In the genomic region with DNA sequence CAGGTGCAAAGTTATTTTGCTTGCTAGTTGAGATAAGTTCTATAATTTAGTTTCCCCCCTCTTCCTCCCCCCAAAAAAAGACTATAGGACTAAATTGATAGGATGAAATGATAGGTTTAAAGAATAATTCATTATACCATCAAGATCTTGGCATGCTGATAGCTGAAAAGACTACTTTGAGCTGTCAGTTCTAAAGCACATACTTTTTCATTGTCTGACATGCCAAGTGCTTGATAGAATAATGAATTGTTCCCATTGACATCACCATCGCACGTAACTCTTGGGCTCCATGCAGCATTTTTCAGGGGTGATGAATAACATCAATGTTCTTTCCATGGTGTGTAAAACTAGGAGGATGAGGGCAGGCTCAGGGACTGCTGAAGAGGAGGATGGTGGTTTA, we compare ENCODE assay signal across 9 cellular contexts. TPM values are rescaled to one million over a fixed set of nuclear protein-coding genes. Genes with fewer than 3 reads are reported as not detected.
"Had no signal": no experiment of that assay in that cellular context is flagged by ENCODE, and none has a peak within 500 bp of the region (broad histone marks: within the 10 kb centered on the region; RNA-seq: fewer than 3 reads in every experiment).

No MANE protein-coding gene starts in this region.

- H3K27ac ChIP-seq: HL-60 had no signal

- ATAC-seq: HepG2, K562 had no signal

- DNase-seq: IMR-90, KBM-7, KG1 had no signal

- H3K4me3 ChIP-seq: K562 had no signal

RNA-seq across cellular contexts. Expression of a gene that starts 32.3 kb away (rescaled TPM):
- total RNA-seq: HT-29, HT1080, IMR-90, K562 had no signal
- polyA plus RNA-seq: IgD-negative memory B cell, IMR-90, K562 had no signal
